Comparison of ENCODE assay signal across 8 cellular contexts in genomic region chr10:11165591-11166543, GRCh38.
DNase-seq lines count a peak whose midpoint lies in the region; ATAC-seq, FAIRE-seq and TF ChIP-seq lines count a peak whose summit lies in the region.

No MANE protein-coding gene starts in this region.

- no peak for FAIRE-seq in RCC 7860 (lab: Jason Lieb, UNC)

- H3K27ac ChIP-seq in DOHH2 (ENCODE audit: low read depth, low read length) (no peak overlapping the region), HUES48 (ENCODE audit: low read depth, low read length) (peak overlapping the region; percentile 80), ectodermal cell (ENCODE audit: insufficient read depth, low read depth, low read length, poor library complexity, severe bottlenecking) (peak overlapping the region; percentile 44)

- H3K9ac ChIP-seq in HUES48 (ENCODE audit: low read depth, low read length), result peak overlapping the region; percentile 11; the same call in 1 of the 2 replicates

- peak; percentile 77 for TF ChIP-seq CTCF in DOHH2 (IDR thresholded peaks at IDR 0.05; ENCODE audit: low read depth, low read length, poor library complexity, severe bottlenecking)

- H3K4me2 ChIP-seq in DOHH2 (ENCODE audit: low read length), result peak overlapping the region; percentile 93

- H3K4me3 ChIP-seq in DOHH2 (ENCODE audit: low read length) (peak overlapping the region; percentile 73), HUES48 (ENCODE audit: low read depth, low read length) (peak overlapping the region; percentile 64), ectodermal cell (ENCODE audit: insufficient read depth, low read depth, low read length) (peak overlapping the region; percentile 74)

- H3F3A ChIP-seq in DOHH2 (ENCODE audit: control insufficient read depth, insufficient read depth), result peaks cover 3% of the 10 kb centered on the region; the same call in 1 of the 2 replicates

- no peaks in the 10 kb centered on the region for H3K9me2 ChIP-seq in DOHH2 (replicated peaks; ENCODE audit: control insufficient read depth, low read length)

- H3K36me3 ChIP-seq in DOHH2 (ENCODE audit: control insufficient read depth, low read length) (no peaks in the 10 kb centered on the region), HUES48 (ENCODE audit: control insufficient read depth, insufficient read depth, low read length) (no peaks in the 10 kb centered on the region; the same call in 1 of the 2 replicates), ectodermal cell (ENCODE audit: control insufficient read depth, insufficient read depth, low read length) (no peaks in the 10 kb centered on the region)

- no peaks in the 10 kb centered on the region for H3K79me2 ChIP-seq in DOHH2 (ENCODE audit: control insufficient read depth, low read length)

- H3K9me3 ChIP-seq in DOHH2 (ENCODE audit: control insufficient read depth, insufficient read depth, low read length) (no peaks in the 10 kb centered on the region), HUES48 (ENCODE audit: control insufficient read depth, insufficient read depth, low read length) (no peaks in the 10 kb centered on the region; the same call in 1 of the 2 replicates), ectodermal cell (ENCODE audit: control insufficient read depth, low read length) (no peaks in the 10 kb centered on the region)

- peak; percentile 56 for ATAC-seq in GM21515 (IDR thresholded peaks at IDR 0.05; ENCODE audit: unreplicated experiment)

- 4 to 5% methylated on average over 44 of the region's 44 CpGs for WGBS in ectodermal cell, 2 experiments

- H3K4me1 ChIP-seq in DOHH2 (ENCODE audit: control insufficient read depth, low read length) (peaks cover 57% of the 10 kb centered on the region), HUES48 (ENCODE audit: control insufficient read depth, insufficient read depth, low read length) (peaks cover 43% of the 10 kb centered on the region), ectodermal cell (ENCODE audit: control insufficient read depth, insufficient read depth, low read length) (peaks cover 25% of the 10 kb centered on the region)

- peak; percentile 62 for DNase-seq in activated CD4-positive, CD25-positive, alpha-beta regulatory T cell treated with anti-CD3 and anti-CD28 coated beads, Interleukin-2, amount 50 U/mL, for 72 hours
- peak; percentile 40 for DNase-seq in midbrain (lab: John Stamatoyannopoulos, UW)
- peak; percentile 15 for DNase-seq in stromal cell of bone marrow (ENCODE audit: low read depth)
- no peak for DNase-seq in RCC 7860 (ENCODE audit: low spot score)

- H4K20me1 ChIP-seq in DOHH2 (ENCODE audit: control insufficient read depth, insufficient read depth, low read depth, low read length), result no peaks in the 10 kb centered on the region

- H3K27me3 ChIP-seq in DOHH2 (ENCODE audit: control insufficient read depth, low read length) (peaks cover 95% of the 10 kb centered on the region), HUES48 (ENCODE audit: control insufficient read depth, insufficient read depth, low read length) (peaks cover 4% of the 10 kb centered on the region; the same call in 1 of the 2 replicates), ectodermal cell (ENCODE audit: control insufficient read depth, insufficient read depth, low read length, poor library complexity, severe bottlenecking) (no peaks in the 10 kb centered on the region)
